Comparison of ENCODE assay signal across 8 cellular contexts in the genomic region with DNA sequence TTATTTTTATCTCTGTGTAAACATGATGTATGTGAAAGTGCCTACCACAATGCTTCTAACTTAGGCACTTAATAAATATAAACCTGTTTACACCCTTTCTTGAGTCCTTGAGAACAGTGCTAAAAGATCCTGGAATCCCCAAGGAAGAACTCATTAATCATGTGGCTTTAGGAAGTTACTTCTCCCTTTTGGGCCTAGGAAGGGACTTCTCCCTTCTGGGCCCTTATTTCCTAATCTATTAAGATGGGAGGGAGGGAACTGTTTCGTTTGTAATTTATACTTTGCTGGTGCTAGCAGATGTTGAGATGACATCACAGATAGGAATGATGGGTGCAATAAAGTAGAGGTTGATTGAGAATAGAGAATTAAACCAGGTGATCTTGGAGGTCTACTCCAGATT. TPM values are rescaled to one million over a fixed set of nuclear protein-coding genes. Genes with fewer than 3 reads are reported as not detected.
A peak's percentile ranks its signal among the peaks of the same experiment; 100 is the strongest.
DNase-seq lines count a peak whose midpoint lies in the region; ATAC-seq and TF ChIP-seq lines count a peak whose summit lies in the region.

No MANE protein-coding gene starts in this region.

- intact Hi-C loops in heart right ventricle (cut with DNase I) (loop anchor here in 1 of 10 donors (5.0 kb wide), 1 partner anchor 180 kb away; the partner anchor contains the start of gene NRDC), left cardiac atrium (cut with DNase I) (no loop called here), vagina (cut with DNase I) (no loop called here), lower leg skin (cut with DNase I; ENCODE audit: low total_unique reads) (no loop called here)

- ATAC-seq in heart right ventricle, result no peak
- ATAC-seq in left cardiac atrium, result no peak

- H3K36me3 ChIP-seq in heart right ventricle (peaks cover 0 to 39% (median 14%) of the 10 kb centered on the region in 9 donors), vagina (peaks cover 0 to 15% of the 10 kb centered on the region in 2 donors)

- no peaks in the 10 kb centered on the region for H3K9me3 ChIP-seq in heart right ventricle
- H3K9me3 ChIP-seq in vagina, result no peaks in the 10 kb centered on the region

- H3K27ac ChIP-seq in heart right ventricle (peak overlapping the region in 5 of 10 donors; percentile 88 to 97 (median 91)), vagina (peak overlapping the region; percentile 92)

- TF ChIP-seq POLR2A in vagina (IDR thresholded peaks at IDR 0.05), result no peak
- no peak for TF ChIP-seq POLR2A in lower leg skin (IDR thresholded peaks at IDR 0.05)

- TF ChIP-seq CTCF in heart right ventricle (IDR thresholded peaks at IDR 0.05), result no peak
- TF ChIP-seq CTCF in vagina (IDR thresholded peaks at IDR 0.05), result no peak
- no peak for TF ChIP-seq CTCF in lower leg skin (IDR thresholded peaks at IDR 0.05)

- H3K27me3 ChIP-seq in heart right ventricle (no peaks in the 10 kb centered on the region), vagina (no peaks in the 10 kb centered on the region)

- H3K4me1 ChIP-seq in heart right ventricle, result peaks cover 2 to 53% (median 37%) of the 10 kb centered on the region in 9 donors
- peaks cover 50% of the 10 kb centered on the region for H3K4me1 ChIP-seq in vagina

- DNase-seq in heart right ventricle (no peak), left cardiac atrium (no peak), amniotic epithelial cell (ENCODE audit: low read depth) (peak; percentile 13), medulla oblongata (ENCODE audit: extremely low spot score) (peak; percentile 9), vagina (ENCODE audit: extremely low spot score in 2 of 2) (no peak), lower leg skin (ENCODE audit: low spot score in 2 of 2) (no peak), occipital lobe (lab: John Stamatoyannopoulos, UW) (no peak)
- no peak for DNase-seq in stimulated activated CD4-positive, alpha-beta T cell treated with anti-CD3 and anti-CD28 coated beads, Interleukin-12 subunit alpha, Interleukin-12 subunit beta, amount 100 ng/mL, for 4 hours

- 15 to 22% methylated on average over 1 of the region's 1 CpG for WGBS in heart right ventricle, 2 donors
- WGBS in lower leg skin, 2 donors, result 0 to 8% methylated on average over 1 of the region's 1 CpG

- H3K4me3 ChIP-seq in heart right ventricle (peak overlapping the region in 8 of 10 donors; percentile 73 to 99 (median 90)), vagina (peak overlapping the region; percentile 79 to 99), lower leg skin (ENCODE audit: low read depth, poor library complexity, severe bottlenecking) (no peak overlapping the region)

RNA-seq across cellular contexts. Expression of gene BTF3L4, which starts 1.1 kb away (rescaled TPM):
- 10 to 100 TPM; 27.7 to 37.1 (median 30.2) TPM for total RNA-seq in heart right ventricle
- polyA plus RNA-seq in heart right ventricle, result 10 to 100 TPM; 24.9 to 36.3 TPM
- total RNA-seq in left cardiac atrium, result 10 to 100 TPM; 28.7 to 36.3 TPM
- 24.3 TPM for total RNA-seq in vagina
- total RNA-seq in lower leg skin, result 10 to 100 TPM; 46.9 to 61.9 (median 49.0) TPM
- 178 TPM for total RNA-seq in occipital lobe

RNA-seq across cellular contexts. Expression of gene TXNDC12, which starts 2.3 kb away (rescaled TPM):
- 10 to 100 TPM; 18.9 to 34.9 (median 27.3) TPM for total RNA-seq in heart right ventricle
- polyA plus RNA-seq in heart right ventricle, result 10 to 100 TPM; 15.6 to 28.5 TPM
- total RNA-seq in left cardiac atrium, result 10 to 100 TPM; 29.9 to 38.7 TPM
- total RNA-seq in vagina, result 28.5 TPM
- total RNA-seq in lower leg skin, result 10 to 100 TPM; 22.5 to 37.0 (median 30.0) TPM
- 15.3 TPM for total RNA-seq in occipital lobe

RNA-seq across cellular contexts. Expression of gene KTI12, which starts 23.6 kb away (rescaled TPM):
- total RNA-seq in heart right ventricle (1 to 10 TPM; 1.9 to 4.2 (median 3.5) TPM), left cardiac atrium (1 to 10 TPM; 3.9 to 5.4 TPM), vagina (13.8 TPM), lower leg skin (1 to 10 TPM; 6.8 to 8.7 (median 7.1) TPM), occipital lobe (10.5 TPM)
- polyA plus RNA-seq in heart right ventricle, result 1 to 10 TPM; 2.6 to 7.5 TPM

Comparison
In these comparisons a context has a peak if more than half of its experiments do, and no peak if none do; other contexts are left out.
1. DNase-seq: peak in amniotic epithelial cell (single experiment) and medulla oblongata (single experiment); none in heart right ventricle (0 of 2), left cardiac atrium (single experiment), vagina (0 of 2), stimulated activated CD4-positive, alpha-beta T cell treated with anti-CD3 and anti-CD28 coated beads, Interleukin-12 subunit alpha, Interleukin-12 subunit beta, amount 100 ng/mL, for 4 hours (single experiment), lower leg skin (0 of 2) and occipital lobe (single experiment).